ENCODE assay signal across 8 cellular contexts in genomic region chr2:10447300-10448207, GRCh38. TPM values are rescaled to one million over a fixed set of nuclear protein-coding genes. Genes with fewer than 3 reads are reported as not detected.
DNase-seq lines count a peak whose midpoint lies in the region; ATAC-seq and TF ChIP-seq lines count a peak whose summit lies in the region.

No MANE protein-coding gene starts in this region.

- H3K9me3 ChIP-seq in GM23248 (ENCODE audit: low read depth), result no peaks in the 10 kb centered on the region
- no peaks in the 10 kb centered on the region for H3K9me3 ChIP-seq in muscle layer of colon (ENCODE audit: low read length)
- no peaks in the 10 kb centered on the region for H3K9me3 ChIP-seq in thoracic aorta

- peaks cover 3% of the 10 kb centered on the region; the same call in 1 of the 2 replicates for H4K20me1 ChIP-seq in GM23248 (ENCODE audit: insufficient read depth)
- H4K20me1 ChIP-seq in KMS-11 (ENCODE audit: insufficient read depth), result peaks cover 26% of the 10 kb centered on the region

- H3K36me3 ChIP-seq in GM23248 (ENCODE audit: low read depth) (peaks cover 21% of the 10 kb centered on the region), KMS-11 (ENCODE audit: insufficient read depth) (peaks cover 27% of the 10 kb centered on the region), muscle layer of colon (ENCODE audit: insufficient read depth, low read length) (peaks cover 20% of the 10 kb centered on the region), thoracic aorta (peaks cover 19% of the 10 kb centered on the region)

- peak overlapping the region; percentile 85 for H3K9ac ChIP-seq in GM23248
- H3K9ac ChIP-seq in KMS-11, result peak overlapping the region; percentile 95
- H3K9ac ChIP-seq in muscle layer of colon (ENCODE audit: low read length), result peak overlapping the region; percentile 63

- peak; percentile 16 for ATAC-seq in thoracic aorta (ENCODE audit: insufficient number of reproducible peaks, low FRiP score, low read depth)

- H3K27me3 ChIP-seq in GM23248 (replicated peaks; ENCODE audit: insufficient read depth) (no peaks in the 10 kb centered on the region), KMS-11 (ENCODE audit: insufficient read depth, low read depth) (no peaks in the 10 kb centered on the region), muscle layer of colon (ENCODE audit: control insufficient read depth in 1 of 2, insufficient read depth in 2 of 2, low read length in 2 of 2) (no peaks in the 10 kb centered on the region), thoracic aorta (replicated peaks; ENCODE audit: insufficient read depth) (no peaks in the 10 kb centered on the region)

- in situ Hi-C loops in GM23248 (cut with MboI), result loop anchor here (25.0 kb wide), 1 partner anchor 660 kb away; no protein-coding TSS in a partner anchor

- peaks cover 21% of the 10 kb centered on the region for H3F3A ChIP-seq in GM23248 (ENCODE audit: insufficient read depth)

- DNase-seq in NCI-H2196 treated with DMSO at 0.1 percent for 48 hours (lab: John Stamatoyannopoulos, UW; ENCODE audit: unreplicated experiment), result peak; percentile 38
- DNase-seq in NCI-H2196 (lab: John Stamatoyannopoulos, UW; ENCODE audit: unreplicated experiment), result no peak
- DNase-seq in GM23248, result peak; percentile 51
- no peak for DNase-seq in epithelial cell of proximal tubule (ENCODE audit: low read depth)
- DNase-seq in thoracic aorta (ENCODE audit: low spot score), result no peak

- 29 to 36% methylated on average over 42 of the region's 75 CpGs for whole genome bisulfite sequencing in GM23248 (ENCODE audit: low coverage in 1 of 2, low lambda C conversion rate in 2 of 2, missing lambda C conversion rate in 2 of 2), 2 experiments

- H2AFZ ChIP-seq in GM23248, result peak overlapping the region; percentile 6; the same call in 1 of the 2 replicates
- H2AFZ ChIP-seq in KMS-11 (ENCODE audit: low read depth), result no peak overlapping the region

- peaks cover 32% of the 10 kb centered on the region for H3K79me2 ChIP-seq in GM23248 (ENCODE audit: insufficient read depth)
- peaks cover 51% of the 10 kb centered on the region for H3K79me2 ChIP-seq in KMS-11 (ENCODE audit: insufficient read depth, low read depth)

- H3K4me3 ChIP-seq in GM23248 (peak overlapping the region; percentile 77), KMS-11 (IDR thresholded peaks at IDR 0.05; ENCODE audit: insufficient read depth, low read depth, low read length) (peak overlapping the region; percentile 19), epithelial cell of proximal tubule (ENCODE audit: low read depth, low read length) (peak overlapping the region; percentile 63), muscle layer of colon (ENCODE audit: low read depth in 1 of 2, low read length in 2 of 2) (peak overlapping the region; percentile 66 to 84), thoracic aorta (peak overlapping the region; percentile 79)

- H3K27ac ChIP-seq in GM23248 (peak overlapping the region; percentile 90), KMS-11 (peak overlapping the region; percentile 89), VCaP (peak overlapping the region; percentile 87), muscle layer of colon (ENCODE audit: low read depth, low read length) (peak overlapping the region; percentile 80), thoracic aorta (peak overlapping the region; percentile 92 to 93)

- H3K4me2 ChIP-seq in GM23248 (ENCODE audit: unreplicated experiment) (peak overlapping the region; percentile 88), KMS-11 (peak overlapping the region; percentile 85)

- H3K4me1 ChIP-seq in GM23248 (ENCODE audit: insufficient read depth), result peaks cover 12% of the 10 kb centered on the region
- H3K4me1 ChIP-seq in KMS-11 (ENCODE audit: low read depth, poor library complexity, severe bottlenecking), result peaks cover 44% of the 10 kb centered on the region
- H3K4me1 ChIP-seq in muscle layer of colon (ENCODE audit: insufficient read depth, low read length), result peaks cover 20% of the 10 kb centered on the region
- peaks cover 14 to 57% of the 10 kb centered on the region in 2 donors for H3K4me1 ChIP-seq in thoracic aorta (ENCODE audit: control insufficient read depth in 1 of 2, low read depth in 2 of 2)

- TF ChIP-seq CTCF in KMS-11 (conservative IDR thresholded peaks at IDR 0.05; ENCODE audit: low read depth, low read length), result no peak
- TF ChIP-seq CTCF in VCaP (conservative IDR thresholded peaks at IDR 0.05), result no peak
- peak; percentile 11 for TF ChIP-seq CTCF in epithelial cell of proximal tubule (conservative IDR thresholded peaks at IDR 0.05; ENCODE audit: low read depth, low read length)
- no peak for TF ChIP-seq CTCF in thoracic aorta (IDR thresholded peaks at IDR 0.05)

- H3K9me2 ChIP-seq in GM23248 (ENCODE audit: insufficient read depth), result no peaks in the 10 kb centered on the region

RNA-seq across cellular contexts. Expression of gene ODC1, which starts 0.6 kb away (rescaled TPM):
- total RNA-seq in GM23248 (2014; rRNA removed; shearing (Covaris generic)), result 106 and 114 TPM in 2 replicates
- polyA plus RNA-seq in GM23248 (2016; fragmentation: Nextera tagmentation; extraction: Ambion mirVana), result 58.3 and 61.5 TPM in 2 replicates
- 134 and 354 TPM in 2 replicates for total RNA-seq in epithelial cell of proximal tubule
- 100 to 1,000 TPM; 104 to 123 TPM for total RNA-seq in thoracic aorta

Comparison
In these comparisons a context has a peak if more than half of its experiments do, and no peak if none do; other contexts are left out.
1. DNase-seq: peak in NCI-H2196 treated with DMSO at 0.1 percent for 48 hours (single experiment) and GM23248 (single experiment); none in NCI-H2196 (single experiment), epithelial cell of proximal tubule (single experiment) and thoracic aorta (single experiment).
2. H3K4me3 ChIP-seq: peak in every context shown above with its lines; median percentile 79 in thoracic aorta; 77 in GM23248; 75 in muscle layer of colon; 63 in epithelial cell of proximal tubule; 19 in KMS-11.
3. Peak in every context shown above with its lines, with median percentiles within 50 percentile points of each other: H3K27ac ChIP-seq and H3K9ac ChIP-seq.